ENCODE assay signal across 9 cellular contexts in the genomic region with DNA sequence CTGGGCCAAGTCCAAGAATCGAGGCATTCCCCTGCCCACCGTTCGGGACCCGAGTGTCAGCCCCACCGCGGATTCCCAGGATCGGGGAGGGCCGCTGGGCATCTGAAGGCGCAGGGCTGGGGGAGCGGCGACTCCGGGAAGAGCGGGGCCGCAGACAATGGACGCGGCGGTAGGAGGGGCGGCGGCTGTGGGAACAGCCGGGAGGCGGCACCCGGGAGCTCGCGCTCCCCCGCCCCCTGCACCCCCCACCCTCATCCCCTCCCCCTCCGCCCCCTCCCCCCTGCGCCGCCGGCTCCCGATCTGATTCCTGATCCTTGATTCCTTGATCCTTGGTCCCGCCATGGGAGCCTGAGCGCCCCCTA. TPM values are rescaled to one million over a fixed set of nuclear protein-coding genes. Genes with fewer than 3 reads are reported as not detected.
DNase-seq lines count a peak whose midpoint lies in the region; ATAC-seq, FAIRE-seq and TF ChIP-seq lines count a peak whose summit lies in the region.
"Had no signal": no experiment of that assay in that cellular context is flagged by ENCODE, and none has a peak within 500 bp of the region (broad histone marks: within the 10 kb centered on the region; RNA-seq: fewer than 3 reads in every experiment).

A gene (plus strand): TSS at position 281 of the 362 bp plus-strand sequence. CDS start 15,274 bp downstream, outside the sequence.

- H3K4me3 ChIP-seq in AG04449 (ENCODE audit: low read depth, low read length): peak within 1 kb of the TSS; percentile 61
- H3K4me3 ChIP-seq in H7 (ENCODE audit: insufficient read depth, low read depth, low read length): peak within 1 kb of the TSS; percentile 77
- peak within 1 kb of the TSS; percentile 59 for H3K4me3 ChIP-seq in K562
- peak within 1 kb of the TSS; percentile 70 for H3K4me3 ChIP-seq in iPS-18a (ENCODE audit: low read length)

- H3K9me3 ChIP-seq in K562 (replicated peaks; ENCODE audit: control insufficient read depth, insufficient read depth, low read depth, low read length) (no peaks in the 10 kb centered on the region), iPS-18a (ENCODE audit: control insufficient read depth, low read depth, low read length) (no peaks in the 10 kb centered on the region)
- H3K9me3 ChIP-seq: neutrophil had no signal

- peak; percentile 99 for TF ChIP-seq EP300 in K562 (IDR thresholded peaks at IDR 0.05; ENCODE audit: low read length)

- no peak for TF ChIP-seq RAD21 in K562 (CRISPR knock-in tag; conservative IDR thresholded peaks at IDR 0.05 in 1 of 2, IDR thresholded peaks at IDR 0.05 in 1 of 2)

- H4K20me1 ChIP-seq in K562 (replicated peaks; ENCODE audit: control insufficient read depth, insufficient read depth, low read length): 0 out of 2 replicates have a peak, but pooled peaks cover 4% of the 10 kb centered on the region

- no peak for FAIRE-seq in K562 (lab: Jason Lieb, UNC)

- H3K36me3 ChIP-seq in H7 (replicated peaks; ENCODE audit: control insufficient read depth, insufficient read depth, low read length) (no peaks in the 10 kb centered on the region), K562 (ENCODE audit: control insufficient read depth, insufficient read depth, low read length) (no peaks in the 10 kb centered on the region), iPS-18a (ENCODE audit: control insufficient read depth, low read depth, low read length) (no peaks in the 10 kb centered on the region)
- H3K36me3 ChIP-seq: neutrophil had no signal

- no TSS peak for BruUV-seq in K562 (replicated peaks; lab: Mats Ljungman, UMichigan)

- intact Hi-C loops in K562 (cut with micrococcal nuclease): no loop called here
- intact Hi-C loops in sciatic nerve (cut with DNase I): no loop called here

- CTCF ChIA-PET in AG04449 (lab: Yijun Ruan, JAX) (no interaction called here), K562 (lab: Yijun Ruan, JAX; ENCODE audit: low intra/inter-chr PET ratio) (no interaction called here)

- POLR2A ChIA-PET in AG04449 (lab: Yijun Ruan, JAX) (no interaction called here), K562 (lab: Yijun Ruan, JAX) (interaction anchor here (1.0 kb wide), 1 partner anchor 84 kb away, joined by 3 read pairs; no protein-coding TSS in a partner anchor)

- TF ChIP-seq CTCF in AG04449 (IDR thresholded peaks at IDR 0.05; ENCODE audit: insufficient read depth, low read length, missing control alignments): no peak
- TF ChIP-seq CTCF in K562 (IDR thresholded peaks at IDR 0.05 in 2 of 3, conservative IDR thresholded peaks at IDR 0.05 in 1 of 3; ENCODE audit: insufficient read depth in 2 of 3, low read depth in 1 of 3, low read length in 3 of 3): no peak

- peak within 1 kb of the TSS; percentile 72 for H3K4me2 ChIP-seq in K562 (ENCODE audit: insufficient read depth, low read length)

- H3K27me3 ChIP-seq in H7 (ENCODE audit: control insufficient read depth, insufficient read depth, low read length): no peaks in the 10 kb centered on the region
- peaks cover 3 to 14% of the 10 kb centered on the region in 2 experiments; a peak in 2 of 5 replicates for H3K27me3 ChIP-seq in K562 (ENCODE audit: control insufficient read depth in 2 of 2, insufficient read depth in 2 of 2, low read length in 2 of 2)
- no peaks in the 10 kb centered on the region for H3K27me3 ChIP-seq in iPS-18a (ENCODE audit: control insufficient read depth, insufficient read depth, low read length)

- H3K27ac ChIP-seq in K562 (ENCODE audit: extremely low read depth, low read depth, low read length) (peak within 1 kb of the TSS; percentile 58; the same call in 2 of the 3 replicates), iPS-18a (ENCODE audit: low read length) (peak within 1 kb of the TSS; percentile 76)
- H3K27ac ChIP-seq: neutrophil had no signal

- TF ChIP-seq POLR2A in K562 (conservative IDR thresholded peaks at IDR 0.05): no peak

- in situ Hi-C loops in K562 (cut with MboI): no loop called here

- H3K4me1 ChIP-seq in K562 (replicated peaks in 1 of 2; ENCODE audit: control insufficient read depth in 2 of 2, insufficient read depth in 2 of 2, low read length in 2 of 2) (peaks cover 16 to 37% of the 10 kb centered on the region in 2 experiments; a peak in 4 of 5 replicates), iPS-18a (ENCODE audit: control insufficient read depth, low read depth, low read length) (peaks cover 38% of the 10 kb centered on the region)

- no peaks in the 10 kb centered on the region for H3K9me1 ChIP-seq in K562 (ENCODE audit: control insufficient read depth, insufficient read depth, low read length)

- no peaks in the 10 kb centered on the region for H3K79me2 ChIP-seq in K562 (ENCODE audit: control insufficient read depth, insufficient read depth, low read length)

- H2AFZ ChIP-seq in K562 (ENCODE audit: low read depth, low read length): peak within 1 kb of the TSS; percentile 98

- ATAC-seq in K562 (peak; percentile 61), sciatic nerve (peak; percentile 89), HG03342 (IDR thresholded peaks at IDR 0.05; ENCODE audit: unreplicated experiment) (no peak)

- H3K9ac ChIP-seq in K562 (ENCODE audit: insufficient read depth in 1 of 2, low read depth in 2 of 2, low read length in 2 of 2): peak within 1 kb of the TSS; percentile 68 to 92
- peak within 1 kb of the TSS; percentile 90 for H3K9ac ChIP-seq in iPS-18a (ENCODE audit: low read length)

- DNase-seq in AG04449 (ENCODE audit: low read depth, low spot score): no peak
- peak; percentile 98 for DNase-seq in H7
- peak; percentile 13 for DNase-seq in RPMI7951 (ENCODE audit: low read depth)
- peak; percentile 85 to 95 (median 92) for DNase-seq in K562 (ENCODE audit: extremely low read depth in 1 of 4, low spot score in 3 of 4)
- DNase-seq in sciatic nerve (ENCODE audit: low spot score): peak; percentile 91
- no peak for DNase-seq in GOT3 (lab: John Stamatoyannopoulos, UW)

- 4% methylated on average over 13 of the region's 32 CpGs for WGBS in K562 (ENCODE audit: insufficient coverage, low coverage, missing lambda C conversion rate)

TF ChIP-seq in K562, 482 proteins besides CTCF, POLR2A, EP300 and RAD21 (continues in another document):
- TF ChIP-seq KDM1A (IDR thresholded peaks at IDR 0.05) (0 out of 4 replicates have a peak, but pooled peaks of 1 of the 2 experiments have one; percentile 31), SAFB2 (IDR thresholded peaks at IDR 0.05; ENCODE audit: borderline replicate concordance, low read depth, low read length, severe bottlenecking) (no peak), ZNF232 (CRISPR knock-in tag; IDR thresholded peaks at IDR 0.05) (no peak), HEY1 (CRISPR knock-in tag; IDR thresholded peaks at IDR 0.05; ENCODE audit: borderline replicate concordance) (no peak)
- TF ChIP-seq, protein P1, sequence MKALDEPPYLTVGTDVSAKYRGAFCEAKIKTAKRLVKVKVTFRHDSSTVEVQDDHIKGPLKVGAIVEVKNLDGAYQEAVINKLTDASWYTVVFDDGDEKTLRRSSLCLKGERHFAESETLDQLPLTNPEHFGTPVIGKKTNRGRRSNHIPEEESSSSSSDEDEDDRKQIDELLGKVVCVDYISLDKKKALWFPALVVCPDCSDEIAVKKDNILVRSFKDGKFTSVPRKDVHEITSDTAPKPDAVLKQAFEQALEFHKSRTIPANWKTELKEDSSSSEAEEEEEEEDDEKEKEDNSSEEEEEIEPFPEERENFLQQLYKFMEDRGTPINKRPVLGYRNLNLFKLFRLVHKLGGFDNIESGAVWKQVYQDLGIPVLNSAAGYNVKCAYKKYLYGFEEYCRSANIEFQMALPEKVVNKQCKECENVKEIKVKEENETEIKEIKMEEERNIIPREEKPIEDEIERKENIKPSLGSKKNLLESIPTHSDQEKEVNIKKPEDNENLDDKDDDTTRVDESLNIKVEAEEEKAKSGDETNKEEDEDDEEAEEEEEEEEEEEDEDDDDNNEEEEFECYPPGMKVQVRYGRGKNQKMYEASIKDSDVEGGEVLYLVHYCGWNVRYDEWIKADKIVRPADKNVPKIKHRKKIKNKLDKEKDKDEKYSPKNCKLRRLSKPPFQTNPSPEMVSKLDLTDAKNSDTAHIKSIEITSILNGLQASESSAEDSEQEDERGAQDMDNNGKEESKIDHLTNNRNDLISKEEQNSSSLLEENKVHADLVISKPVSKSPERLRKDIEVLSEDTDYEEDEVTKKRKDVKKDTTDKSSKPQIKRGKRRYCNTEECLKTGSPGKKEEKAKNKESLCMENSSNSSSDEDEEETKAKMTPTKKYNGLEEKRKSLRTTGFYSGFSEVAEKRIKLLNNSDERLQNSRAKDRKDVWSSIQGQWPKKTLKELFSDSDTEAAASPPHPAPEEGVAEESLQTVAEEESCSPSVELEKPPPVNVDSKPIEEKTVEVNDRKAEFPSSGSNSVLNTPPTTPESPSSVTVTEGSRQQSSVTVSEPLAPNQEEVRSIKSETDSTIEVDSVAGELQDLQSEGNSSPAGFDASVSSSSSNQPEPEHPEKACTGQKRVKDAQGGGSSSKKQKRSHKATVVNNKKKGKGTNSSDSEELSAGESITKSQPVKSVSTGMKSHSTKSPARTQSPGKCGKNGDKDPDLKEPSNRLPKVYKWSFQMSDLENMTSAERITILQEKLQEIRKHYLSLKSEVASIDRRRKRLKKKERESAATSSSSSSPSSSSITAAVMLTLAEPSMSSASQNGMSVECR (CRISPR knock-in tag; IDR thresholded peaks at IDR 0.05): no peak; the same call in 1 of the 2 replicates

RNA-seq across cellular contexts. Expression of the gene that starts here (rescaled TPM):
- total RNA-seq in H7 (2014; rRNA removed; shearing (Covaris generic)): 32.7 and 36.9 TPM in 2 replicates
- total RNA-seq in RPMI7951 (2014; rRNA removed; shearing (Covaris generic)): 0.10 and 0.12 TPM in 2 replicates
- total RNA-seq in K562 (2011; cell fraction: chromatin; rRNA removed; ENCODE audit: low replicate concordance): 3.7 and 6.1 TPM in 2 replicates
- total RNA-seq in K562 (2011; cell fraction: nucleolus; rRNA removed): 3.4 and 4.8 TPM in 2 replicates
- 6.5 and 8.4 TPM in 2 replicates for total RNA-seq in K562 (2011; cell fraction: nucleoplasm; rRNA removed)
- total RNA-seq in K562 (2014; rRNA removed): 0.82 and 1.1 TPM in 2 replicates
- 0.95 and 1.1 TPM in 2 replicates for total RNA-seq in K562 (2014; rRNA removed; fragmentation: Illumina TruSeq; extraction: Trizol)
- total RNA-seq in K562 (2015; rRNA removed; fragmentation: Illumina TruSeq; extraction: Trizol): 0.98 and 1.1 TPM in 2 replicates
- total RNA-seq in K562 (2021): 3.4 and 3.8 TPM in 2 replicates
- polyA plus RNA-seq in K562 (2011; rRNA removed): 4.0 and 4.4 TPM in 2 replicates
- polyA plus RNA-seq in K562 (2011; cell fraction: cytosol; rRNA removed): 6.2 and 6.4 TPM in 2 replicates
- polyA plus RNA-seq in K562 (2011; cell fraction: nucleus; rRNA removed): 7.2 and 10.3 TPM in 2 replicates
- 2.0 and 3.4 TPM in 2 replicates for polyA plus RNA-seq in K562 (2012)
- 3.5 TPM in 2 replicates for polyA plus RNA-seq in K562 (2014; fragmentation: Illumina TruSeq; extraction: Trizol)
- polyA plus RNA-seq in K562 (2014; fragmentation: Nextera tagmentation; extraction: Ambion mirVana): under 1 TPM; 0.28 to 0.42 TPM
- 3.7 and 3.9 TPM in 2 replicates for polyA plus RNA-seq in K562 (2014; rRNA removed)
- 2.5 and 3.3 TPM in 2 replicates for polyA minus RNA-seq in K562 (2011; rRNA and poly(A)+ RNA removed)
- 1.5 and 2.5 TPM in 2 replicates for polyA minus RNA-seq in K562 (2011; cell fraction: cytosol; rRNA and poly(A)+ RNA removed)
- polyA minus RNA-seq in K562 (2011; cell fraction: nucleus; rRNA and poly(A)+ RNA removed): 1.1 and 1.3 TPM in 2 replicates
- total RNA-seq in sciatic nerve: 7.1 TPM

Comparison
In these comparisons a context has a peak if more than half of its experiments do, and no peak if none do; other contexts are left out.
1. Peak in DNase-seq in RPMI7951; RNA of the gene not detected or under 1 TPM.
2. DNase-seq: peak in H7 (single experiment), K562 (4 of 4) and sciatic nerve (single experiment); none in AG04449 (single experiment) and GOT3 (single experiment).
3. Peak in every context shown above with its lines, with median percentiles within 50 percentile points of each other: H3K4me3 ChIP-seq.